32 cellular contexts compared by ENCODE assay signal in the genomic region with DNA sequence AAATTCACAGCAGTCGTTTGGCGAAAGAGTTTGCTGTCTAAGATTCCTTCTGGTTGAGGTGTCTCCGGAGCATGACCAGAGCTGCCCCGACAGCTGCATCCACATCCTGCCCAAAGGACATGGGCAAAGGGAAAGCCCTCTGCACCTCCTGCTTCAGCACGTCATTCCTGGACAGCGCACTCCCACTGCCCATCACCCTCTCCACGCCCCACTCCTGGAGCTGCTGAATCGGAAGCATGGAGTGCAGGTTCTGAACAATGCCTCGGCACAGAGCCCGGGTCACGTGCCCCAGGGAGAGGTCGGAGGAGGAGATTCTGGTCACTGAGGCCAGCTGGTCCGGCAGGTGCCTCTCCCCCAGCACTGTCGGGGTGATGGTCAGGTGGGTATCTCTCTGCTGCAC. TPM values are rescaled to one million over a fixed set of nuclear protein-coding genes. Genes with fewer than 3 reads are reported as not detected.
"Had no signal": no experiment of that assay in that cellular context is flagged by ENCODE, and none has a peak within 500 bp of the region (broad histone marks: within the 10 kb centered on the region; RNA-seq: fewer than 3 reads in every experiment).

No MANE protein-coding gene starts in this region.

- H3K27me3 Mint-ChIP-seq: activated B cell treated with CpG ODN at 0.5 μM for 24 hours; activated CD4-positive, alpha-beta memory T cell treated with anti-CD3 and anti-CD28 coated beads, Interleukin-2, amount 10 ng/mL, durations not matched to agents 7 days and 5 days; activated CD4-positive, alpha-beta T cell treated with anti-CD3 and anti-CD28 coated beads for 36 hours; activated CD4-positive, alpha-beta T cell treated with anti-CD3 and anti-CD28 coated beads, Interleukin-2, amount 10 ng/mL, durations not matched to agents 7 days and 5 days; activated naive CD8-positive, alpha-beta T cell; activated T-cell treated with anti-CD3 and anti-CD28 coated beads, Interleukin-2, amount 50 U/mL, for 24 hours; activated T-helper 17 cell treated with anti-CD3 and anti-CD28 coated beads, Interleukin-2, amount 50 U/mL, for 72 hours; T-helper 17 cell had no signal

- H3K9me3 ChIP-seq: esophagus squamous epithelium, gastroesophageal sphincter had no signal

- H3K4me1 Mint-ChIP-seq: activated B cell treated with CpG ODN at 0.5 μM for 24 hours; activated CD4-positive, alpha-beta memory T cell treated with anti-CD3 and anti-CD28 coated beads, Interleukin-2, amount 10 ng/mL, durations not matched to agents 7 days and 5 days; activated CD4-positive, alpha-beta T cell treated with anti-CD3 and anti-CD28 coated beads for 36 hours; activated CD4-positive, alpha-beta T cell treated with anti-CD3 and anti-CD28 coated beads, Interleukin-2, amount 10 ng/mL, durations not matched to agents 7 days and 5 days; activated T-helper 17 cell treated with anti-CD3 and anti-CD28 coated beads, Interleukin-2, amount 50 U/mL, for 72 hours; T-helper 17 cell had no signal

- H3K4me1 ChIP-seq: esophagus squamous epithelium, gastroesophageal sphincter had no signal

- H3K27ac ChIP-seq: brain microvascular endothelial cell, epithelial cell of prostate, esophagus squamous epithelium, gastroesophageal sphincter, WERI-Rb-1 had no signal

- ATAC-seq: activated CD4-positive, alpha-beta T cell treated with anti-CD3 and anti-CD28 coated beads for 36 hours; activated CD4-positive, CD25-positive, alpha-beta regulatory T cell treated with anti-CD3 and anti-CD28 coated beads, Interleukin-2, amount 50 U/mL, for 24 hours; activated T-helper 17 cell treated with anti-CD3 and anti-CD28 coated beads, Interleukin-2, amount 50 U/mL, for 72 hours; gastroesophageal sphincter; T-helper 17 cell had no signal

- H3K4me3 ChIP-seq: esophagus squamous epithelium, gastroesophageal sphincter had no signal

- H3K27me3 ChIP-seq: brain microvascular endothelial cell, gastroesophageal sphincter had no signal

- H3K9me3 Mint-ChIP-seq: activated B cell treated with CpG ODN at 0.5 μM for 24 hours; activated CD4-positive, alpha-beta memory T cell treated with anti-CD3 and anti-CD28 coated beads, Interleukin-2, amount 10 ng/mL, durations not matched to agents 7 days and 5 days; activated CD4-positive, alpha-beta T cell treated with anti-CD3 and anti-CD28 coated beads, Interleukin-2, amount 10 ng/mL, durations not matched to agents 7 days and 5 days; activated T-cell treated with anti-CD3 and anti-CD28 coated beads, Interleukin-2, amount 50 U/mL, for 24 hours; activated T-helper 17 cell treated with anti-CD3 and anti-CD28 coated beads, Interleukin-2, amount 50 U/mL, for 72 hours; T-helper 2 cell treated with Interferon-gamma antibody and Interleukin-4, amounts not matched to agents 5 μg/mL and 100 μg/mL, for 36 hours had no signal

- H3K4me3 Mint-ChIP-seq: activated B cell treated with CpG ODN at 0.5 μM for 24 hours; activated CD4-positive, alpha-beta memory T cell treated with anti-CD3 and anti-CD28 coated beads, Interleukin-2, amount 10 ng/mL, durations not matched to agents 7 days and 5 days; activated CD4-positive, alpha-beta T cell treated with anti-CD3 and anti-CD28 coated beads for 36 hours; activated CD4-positive, alpha-beta T cell treated with anti-CD3 and anti-CD28 coated beads, Interleukin-2, amount 10 ng/mL, durations not matched to agents 7 days and 5 days; activated naive CD8-positive, alpha-beta T cell; activated T-cell treated with anti-CD3 and anti-CD28 coated beads, Interleukin-2, amount 50 U/mL, for 24 hours; activated T-helper 17 cell treated with anti-CD3 and anti-CD28 coated beads, Interleukin-2, amount 50 U/mL, for 72 hours; T-helper 17 cell; T-helper 2 cell treated with Interferon-gamma antibody and Interleukin-4, amounts not matched to agents 5 μg/mL and 100 μg/mL, for 36 hours had no signal

- DNase-seq: activated B cell treated with CpG ODN at 0.5 μM for 24 hours; activated CD4-positive, alpha-beta memory T cell treated with anti-CD3 and anti-CD28 coated beads, Interleukin-2, amount 10 ng/mL, durations not matched to agents 7 days and 5 days; activated CD4-positive, alpha-beta T cell treated with anti-CD3 and anti-CD28 coated beads for 36 hours; activated CD4-positive, alpha-beta T cell treated with anti-CD3 and anti-CD28 coated beads, Interleukin-2, amount 10 ng/mL, durations not matched to agents 7 days and 5 days; activated CD4-positive, alpha-beta T cell treated with anti-CD3 and anti-CD28 coated beads, Interleukin-2, amount 50 U/mL, for 4 hours; activated CD8-positive, alpha-beta memory T cell treated with anti-CD3 and anti-CD28 coated beads, Interleukin-2, amount 50 U/mL, for 48 hours; activated effector memory CD4-positive, alpha-beta T cell treated with Interleukin-2 at 50 U/mL for 16 hours; activated gamma-delta T cell treated with Interleukin-2 at 50 U/mL for 16 hours; activated naive CD4-positive, alpha-beta T cell treated with anti-CD3 and anti-CD28 coated beads, Interleukin-2, amount 50 U/mL, for 16 hours; activated naive CD4-positive, alpha-beta T cell treated with Interleukin-2 at 50 U/mL for 16 hours; activated T-cell treated with anti-CD3 and anti-CD28 coated beads for 4 hours; activated T-cell treated with anti-CD3 and anti-CD28 coated beads, Interleukin-2, amount 50 U/mL, for 24 hours; amniotic stem cell; anterior cingulate cortex; brain microvascular endothelial cell; caudate nucleus; cortex of kidney; effector CD8-positive, alpha-beta T cell; esophagus squamous epithelium; foreskin melanocyte; head of caudate nucleus; T-helper 1 cell; T-helper 17 cell; T1000; WERI-Rb-1 had no signal

- H3K27ac Mint-ChIP-seq: activated B cell treated with CpG ODN at 0.5 μM for 24 hours; activated CD4-positive, alpha-beta memory T cell treated with anti-CD3 and anti-CD28 coated beads, Interleukin-2, amount 10 ng/mL, durations not matched to agents 7 days and 5 days; activated CD4-positive, alpha-beta T cell treated with anti-CD3 and anti-CD28 coated beads for 36 hours; activated CD4-positive, alpha-beta T cell treated with anti-CD3 and anti-CD28 coated beads, Interleukin-2, amount 10 ng/mL, durations not matched to agents 7 days and 5 days; activated naive CD8-positive, alpha-beta T cell; activated T-helper 17 cell treated with anti-CD3 and anti-CD28 coated beads, Interleukin-2, amount 50 U/mL, for 72 hours; T-helper 17 cell; T-helper 2 cell treated with Interferon-gamma antibody and Interleukin-4, amounts not matched to agents 5 μg/mL and 100 μg/mL, for 36 hours had no signal

RNA-seq across cellular contexts. Expression of a gene that starts 52.9 kb away (rescaled TPM):
- total RNA-seq: endothelial cell of umbilical vein had no signal
